Comparison of ENCODE assay signal across 12 cellular contexts in the genomic region with DNA sequence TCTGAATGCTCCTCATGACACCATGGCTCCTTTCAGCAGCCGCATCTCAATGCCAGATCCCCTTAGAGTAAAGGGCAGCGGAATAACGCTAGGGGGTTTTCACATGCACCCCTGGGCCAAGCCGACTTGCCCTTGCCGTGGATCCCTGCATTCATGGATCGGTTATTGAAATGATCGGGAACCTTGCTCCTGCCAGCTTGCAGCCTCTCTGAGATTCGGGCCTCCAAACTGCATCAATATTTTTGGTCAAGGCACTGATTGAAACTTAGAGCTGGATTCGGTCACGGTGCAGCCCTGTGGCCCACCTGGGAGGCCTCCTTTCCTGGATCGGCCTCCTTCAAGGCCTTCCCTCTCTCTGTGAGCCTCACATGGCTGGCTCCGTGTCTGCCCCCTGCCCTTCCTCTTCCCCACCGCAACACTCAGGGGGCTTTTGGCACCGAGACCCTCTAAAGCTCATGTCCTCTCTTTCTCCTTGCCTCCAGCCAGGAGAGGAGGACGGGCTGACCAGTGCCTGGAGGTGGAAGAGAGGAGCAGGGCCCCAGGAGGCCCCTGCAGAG. TPM values are rescaled to one million over a fixed set of nuclear protein-coding genes. Genes with fewer than 3 reads are reported as not detected.
DNase-seq lines count a peak whose midpoint lies in the region; ATAC-seq, FAIRE-seq and TF ChIP-seq lines count a peak whose summit lies in the region.
"Had no signal": no experiment of that assay in that cellular context is flagged by ENCODE, and none has a peak within 500 bp of the region (broad histone marks: within the 10 kb centered on the region; RNA-seq: fewer than 3 reads in every experiment).

No MANE protein-coding gene starts in this region.

- peaks cover 70% of the 10 kb centered on the region for H3K4me1 Mint-ChIP-seq in activated CD4-positive, alpha-beta T cell treated with anti-CD3 and anti-CD28 coated beads for 36 hours
- peaks cover 79% of the 10 kb centered on the region for H3K4me1 Mint-ChIP-seq in activated CD4-positive, alpha-beta memory T cell treated with anti-CD3 and anti-CD28 coated beads, Interleukin-2, amount 10 ng/mL, durations not matched to agents 7 days and 5 days

- H3K27me3 ChIP-seq in layer of hippocampus (ENCODE audit: control insufficient read depth, insufficient read depth, low read length) = no peaks in the 10 kb centered on the region
- H3K27me3 ChIP-seq in subcutaneous abdominal adipose tissue (ENCODE audit: control insufficient read depth in 5 of 5, insufficient read depth in 4 of 5, low read length in 5 of 5) = peaks cover 0 to 4% (median 0%) of the 10 kb centered on the region in 5 donors

- FAIRE-seq in H54 (lab: Jason Lieb, UNC) = no peak
- FAIRE-seq: A549 had no signal

- peaks cover 0 to 7% (median 0%) of the 10 kb centered on the region in 5 donors for H3K36me3 ChIP-seq in subcutaneous abdominal adipose tissue (ENCODE audit: control insufficient read depth in 5 of 5, insufficient read depth in 5 of 5, low read length in 5 of 5)

- H3K9me3 ChIP-seq in subcutaneous abdominal adipose tissue (ENCODE audit: control insufficient read depth in 5 of 5, low read length in 5 of 5) = no peaks in the 10 kb centered on the region
- H3K9me3 ChIP-seq: A549 had no signal

- no peaks in the 10 kb centered on the region for H3K27me3 Mint-ChIP-seq in activated CD4-positive, alpha-beta T cell treated with anti-CD3 and anti-CD28 coated beads for 36 hours
- H3K27me3 Mint-ChIP-seq in activated CD4-positive, alpha-beta memory T cell treated with anti-CD3 and anti-CD28 coated beads, Interleukin-2, amount 10 ng/mL, durations not matched to agents 7 days and 5 days = no peaks in the 10 kb centered on the region

- peak overlapping the region in 4 of 5 donors; percentile 14 to 76 (median 62) for H3K9ac ChIP-seq in subcutaneous abdominal adipose tissue (ENCODE audit: low read length in 5 of 5)

- H3K4me3 ChIP-seq in subcutaneous abdominal adipose tissue (ENCODE audit: low read depth in 1 of 5, low read length in 5 of 5) = peak overlapping the region; percentile 44 to 67 (median 63)
- H3K4me3 ChIP-seq: A549 had no signal

- no peak for ATAC-seq in activated CD4-positive, alpha-beta T cell treated with anti-CD3 and anti-CD28 coated beads for 36 hours
- ATAC-seq in HG03108 (IDR thresholded peaks at IDR 0.05; ENCODE audit: unreplicated experiment) (no peak), HG03342 (IDR thresholded peaks at IDR 0.05; ENCODE audit: unreplicated experiment) (no peak)
- ATAC-seq: A549 had no signal

- peaks cover 2 to 77% (median 33%) of the 10 kb centered on the region in 5 donors for H3K4me1 ChIP-seq in subcutaneous abdominal adipose tissue (ENCODE audit: control insufficient read depth in 5 of 5, insufficient read depth in 5 of 5, low read length in 5 of 5)

- POLR2A ChIA-PET in activated CD4-positive, alpha-beta T cell treated with anti-CD3 and anti-CD28 coated beads for 36 hours (lab: Charles Lee) = interaction anchor here (0.6 to 2.2 kb wide), 4 partner anchors 8 to 255 kb away, joined by 3 to 19 read pairs (median 8); a partner anchor contains a TSS
- POLR2A ChIA-PET in activated CD4-positive, alpha-beta memory T cell treated with anti-CD3 and anti-CD28 coated beads, Interleukin-2, amount 10 ng/mL, durations not matched to agents 7 days and 5 days (lab: Charles Lee) = interaction anchor here (0.8 to 11.8 kb wide), 10 partner anchors 7 to 229 kb away, joined by 3 to 1188 read pairs (median 9); a partner anchor contains a TSS

- no peak for TF ChIP-seq POLR2A in H54 (IDR thresholded peaks at IDR 0.05; ENCODE audit: low read depth, low read length)

- peak overlapping the region; percentile 95 for H3K4me3 Mint-ChIP-seq in activated CD4-positive, alpha-beta T cell treated with anti-CD3 and anti-CD28 coated beads for 36 hours
- H3K4me3 Mint-ChIP-seq in activated CD4-positive, alpha-beta memory T cell treated with anti-CD3 and anti-CD28 coated beads, Interleukin-2, amount 10 ng/mL, durations not matched to agents 7 days and 5 days = peak overlapping the region; percentile 94

- H3K27ac Mint-ChIP-seq in activated CD4-positive, alpha-beta T cell treated with anti-CD3 and anti-CD28 coated beads for 36 hours = peak overlapping the region; percentile 97
- H3K27ac Mint-ChIP-seq in activated CD4-positive, alpha-beta memory T cell treated with anti-CD3 and anti-CD28 coated beads, Interleukin-2, amount 10 ng/mL, durations not matched to agents 7 days and 5 days = peak overlapping the region; percentile 99

- peak overlapping the region; percentile 85 for H3K27ac ChIP-seq in layer of hippocampus (ENCODE audit: low read depth, low read length)
- peak overlapping the region; percentile 32 for H3K27ac ChIP-seq in subcutaneous abdominal adipose tissue (ENCODE audit: low read depth, low read length)
- H3K27ac ChIP-seq: A549 had no signal

- DNase-seq in activated CD4-positive, alpha-beta T cell treated with anti-CD3 and anti-CD28 coated beads for 36 hours = peak; percentile 45
- DNase-seq in activated CD4-positive, alpha-beta T cell treated with anti-CD3 and anti-CD28 coated beads for 4 hours = no peak
- DNase-seq in activated CD4-positive, alpha-beta memory T cell treated with anti-CD3 and anti-CD28 coated beads, Interleukin-2, amount 10 ng/mL, durations not matched to agents 7 days and 5 days = no peak
- DNase-seq in H54 (ENCODE audit: insufficient read length, low spot score) = no peak
- DNase-seq: NCI-H1048 had no signal

- CTCF ChIA-PET in activated CD4-positive, alpha-beta T cell treated with anti-CD3 and anti-CD28 coated beads for 36 hours (lab: Charles Lee) = interaction anchor here (0.5 to 11.3 kb wide), 9 partner anchors 9 to 138 kb away, joined by 3 to 237 read pairs (median 3); a partner anchor contains a TSS
- CTCF ChIA-PET in activated CD4-positive, alpha-beta memory T cell treated with anti-CD3 and anti-CD28 coated beads, Interleukin-2, amount 10 ng/mL, durations not matched to agents 7 days and 5 days (lab: Charles Lee) = interaction anchor here (1.0 to 11.2 kb wide), 7 partner anchors 8 to 160 kb away, joined by 4 to 465 read pairs (median 11); a partner anchor contains a TSS

- no peaks in the 10 kb centered on the region for H3K9me3 Mint-ChIP-seq in activated CD4-positive, alpha-beta T cell treated with anti-CD3 and anti-CD28 coated beads for 36 hours (ENCODE audit: low read depth)
- H3K9me3 Mint-ChIP-seq in activated CD4-positive, alpha-beta memory T cell treated with anti-CD3 and anti-CD28 coated beads, Interleukin-2, amount 10 ng/mL, durations not matched to agents 7 days and 5 days = no peaks in the 10 kb centered on the region

- peaks cover 62% of the 10 kb centered on the region for H3K36me3 Mint-ChIP-seq in activated CD4-positive, alpha-beta T cell treated with anti-CD3 and anti-CD28 coated beads for 36 hours (ENCODE audit: low read depth)
- peaks cover 64% of the 10 kb centered on the region for H3K36me3 Mint-ChIP-seq in activated CD4-positive, alpha-beta memory T cell treated with anti-CD3 and anti-CD28 coated beads, Interleukin-2, amount 10 ng/mL, durations not matched to agents 7 days and 5 days (ENCODE audit: low read depth)

- intact Hi-C loops in activated CD4-positive, alpha-beta T cell treated with anti-CD3 and anti-CD28 coated beads for 36 hours (cut with DNase I, micrococcal nuclease) = loop anchor here (1.0 to 10.0 kb wide), 4 partner anchors 8 to 982 kb away; a partner anchor contains a TSS

RNA-seq across cellular contexts. Expression of a gene that starts 1.8 kb away (rescaled TPM):
- total RNA-seq in activated CD4-positive, alpha-beta T cell treated with anti-CD3 and anti-CD28 coated beads for 36 hours = 100 to 1,000 TPM; 335 to 483 TPM
- 100 to 1,000 TPM; 295 to 299 TPM for total RNA-seq in activated CD4-positive, alpha-beta memory T cell treated with anti-CD3 and anti-CD28 coated beads, Interleukin-2, amount 10 ng/mL, durations not matched to agents 7 days and 5 days

RNA-seq across cellular contexts. Expression of a gene that starts 9.1 kb away (rescaled TPM):
- total RNA-seq in activated CD4-positive, alpha-beta T cell treated with anti-CD3 and anti-CD28 coated beads for 36 hours = 100 to 1,000 TPM; 189 to 208 TPM
- 100 to 1,000 TPM; 141 TPM for total RNA-seq in activated CD4-positive, alpha-beta memory T cell treated with anti-CD3 and anti-CD28 coated beads, Interleukin-2, amount 10 ng/mL, durations not matched to agents 7 days and 5 days

RNA-seq across cellular contexts. Expression of a gene that starts 9.3 kb away (rescaled TPM):
- total RNA-seq in activated CD4-positive, alpha-beta T cell treated with anti-CD3 and anti-CD28 coated beads for 36 hours = not detected
- total RNA-seq in activated CD4-positive, alpha-beta memory T cell treated with anti-CD3 and anti-CD28 coated beads, Interleukin-2, amount 10 ng/mL, durations not matched to agents 7 days and 5 days = not detected
- total RNA-seq: cerebellum; T-helper 2 cell treated with Interferon-gamma antibody and Interleukin-4, amounts not matched to agents 100 ng/mL and 5 ng/mL, for 36 hours had no signal

RNA-seq across cellular contexts. Expression of a gene that starts 17.5 kb away (rescaled TPM):
- total RNA-seq in activated CD4-positive, alpha-beta T cell treated with anti-CD3 and anti-CD28 coated beads for 36 hours = 100 to 1,000 TPM; 398 to 502 TPM
- total RNA-seq in activated CD4-positive, alpha-beta memory T cell treated with anti-CD3 and anti-CD28 coated beads, Interleukin-2, amount 10 ng/mL, durations not matched to agents 7 days and 5 days = 100 to 1,000 TPM; 194 to 196 TPM

RNA-seq across cellular contexts. Expression of a gene that starts 17.8 kb away (rescaled TPM):
- total RNA-seq in activated CD4-positive, alpha-beta T cell treated with anti-CD3 and anti-CD28 coated beads for 36 hours = 100 to 1,000 TPM in 1 of 2 experiments, 10 to 100 TPM in 1; 85.0 to 106 TPM
- total RNA-seq in activated CD4-positive, alpha-beta memory T cell treated with anti-CD3 and anti-CD28 coated beads, Interleukin-2, amount 10 ng/mL, durations not matched to agents 7 days and 5 days = 10 to 100 TPM; 39.4 to 50.2 TPM
